Comparison of ENCODE assay signal across 35 cellular contexts in the genomic region with DNA sequence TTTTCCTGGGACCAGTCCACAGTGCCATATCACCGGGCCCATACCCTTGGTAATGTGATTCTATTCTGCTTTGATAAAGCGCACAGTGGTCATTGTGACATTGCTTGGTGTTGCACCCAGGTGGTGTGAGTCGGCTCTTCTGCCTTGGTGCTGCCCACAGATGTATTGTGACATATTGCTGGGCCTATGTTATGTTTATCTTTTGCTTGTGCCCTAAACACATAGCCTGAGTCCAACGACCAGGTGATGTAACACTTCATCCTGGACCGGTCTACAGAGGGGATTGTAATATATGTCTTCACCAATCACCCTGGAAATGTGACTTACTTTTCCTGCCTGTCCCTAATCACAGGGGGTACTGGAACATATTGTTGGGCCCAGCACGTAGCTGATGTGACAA.
"Had no signal": no experiment of that assay in that cellular context is flagged by ENCODE, and none has a peak within 500 bp of the region (broad histone marks: within the 10 kb centered on the region; RNA-seq: fewer than 3 reads in every experiment).

No MANE protein-coding gene starts in this region.

- H3K27me3 ChIP-seq: brain microvascular endothelial cell, esophagus muscularis mucosa, foreskin keratinocyte, gastrocnemius medialis, heart left ventricle had no signal

- H3K4me1 Mint-ChIP-seq: activated naive CD4-positive, alpha-beta T cell treated with anti-CD3 and anti-CD28 coated beads, Interleukin-2, amount 10 ng/mL, durations not matched to agents 7 days and 5 days had no signal

- DNase-seq: activated CD4-positive, alpha-beta memory T cell treated with anti-CD3 and anti-CD28 coated beads for 36 hours; activated CD4-positive, alpha-beta T cell treated with anti-CD3 and anti-CD28 coated beads for 36 hours; activated CD4-positive, alpha-beta T cell treated with anti-CD3 and anti-CD28 coated beads, Interleukin-2, amount 10 ng/mL, durations not matched to agents 24 days and 14 days; activated CD4-positive, CD25-positive, alpha-beta regulatory T cell; activated CD4-positive, CD25-positive, alpha-beta regulatory T cell treated with anti-CD3 and anti-CD28 coated beads, Interleukin-2, amount 50 U/mL, for 72 hours; activated CD8-positive, alpha-beta memory T cell treated with anti-CD3 and anti-CD28 coated beads, Interleukin-2, amount 10 ng/mL, durations not matched to agents 7 days and 5 days; activated CD8-positive, alpha-beta memory T cell treated with anti-CD3 and anti-CD28 coated beads, Interleukin-2, amount 50 U/mL, for 4 hours; activated CD8-positive, alpha-beta T cell treated with anti-CD3 and anti-CD28 coated beads, Interleukin-2, amount 10 ng/mL, durations not matched to agents 7 days and 5 days; activated effector memory CD4-positive, alpha-beta T cell treated with anti-CD3 and anti-CD28 coated beads, Interleukin-2, amount 50 U/mL, for 16 hours; activated naive CD4-positive, alpha-beta T cell treated with anti-CD3 and anti-CD28 coated beads, Interleukin-2, amount 10 ng/mL, durations not matched to agents 7 days and 5 days; activated T-cell treated with anti-CD3 and anti-CD28 coated beads, Interleukin-2, amount 50 U/mL, for 1 hour; activated T-cell treated with anti-CD3 and anti-CD28 coated beads, Interleukin-2, amount 50 U/mL, for 48 hours; amniotic stem cell; anterior cingulate cortex; brain microvascular endothelial cell; cortex of kidney; dermis blood vessel endothelial cell; effector CD4-positive, alpha-beta T cell; effector memory CD8-positive, alpha-beta T cell; erythroblast; foreskin keratinocyte; gastrocnemius medialis; glutamatergic neuron; heart left ventricle; T-helper 17 cell; T1000; WERI-Rb-1 had no signal

- FAIRE-seq: astrocyte, bronchial epithelial cell, colon had no signal

- H3K4me3 ChIP-seq: esophagus muscularis mucosa, gastrocnemius medialis, heart left ventricle had no signal

- H3K4me3 Mint-ChIP-seq: activated CD4-positive, alpha-beta memory T cell treated with anti-CD3 and anti-CD28 coated beads for 36 hours; activated CD4-positive, alpha-beta T cell treated with anti-CD3 and anti-CD28 coated beads for 36 hours; activated CD4-positive, alpha-beta T cell treated with anti-CD3 and anti-CD28 coated beads, Interleukin-2, amount 10 ng/mL, durations not matched to agents 24 days and 14 days; activated CD8-positive, alpha-beta memory T cell treated with anti-CD3 and anti-CD28 coated beads, Interleukin-2, amount 10 ng/mL, durations not matched to agents 7 days and 5 days; activated CD8-positive, alpha-beta T cell treated with anti-CD3 and anti-CD28 coated beads, Interleukin-2, amount 10 ng/mL, durations not matched to agents 7 days and 5 days; activated naive CD4-positive, alpha-beta T cell treated with anti-CD3 and anti-CD28 coated beads, Interleukin-2, amount 10 ng/mL, durations not matched to agents 7 days and 5 days; activated naive CD8-positive, alpha-beta T cell; activated T-helper 1 cell treated with anti-CD3 and anti-CD28 coated beads, Interleukin-12 subunit alpha, Interleukin-12 subunit beta, Interleukin-2, Interleukin-4 antibody, amounts not matched to agents 30 ng/mL and 10 ng/mL and 1 ng/mL, durations not matched to agents 14 hours and 24 hours and 36 hours; effector memory CD8-positive, alpha-beta T cell; T-helper 17 cell; T-helper 2 cell treated with Interferon-gamma antibody and Interleukin-4, amounts not matched to agents 5 μg/mL and 100 μg/mL, for 36 hours had no signal

- ATAC-seq: activated CD4-positive, alpha-beta T cell treated with anti-CD3 and anti-CD28 coated beads for 36 hours; activated CD8-positive, alpha-beta memory T cell treated with anti-CD3 and anti-CD28 coated beads, Interleukin-2, amount 10 ng/mL, durations not matched to agents 7 days and 5 days; activated CD8-positive, alpha-beta T cell treated with anti-CD3 and anti-CD28 coated beads, Interleukin-2, amount 10 ng/mL, durations not matched to agents 7 days and 5 days; effector memory CD8-positive, alpha-beta T cell; foreskin keratinocyte; gastrocnemius medialis; heart left ventricle; T-helper 17 cell had no signal

- H3K9me3 Mint-ChIP-seq: activated CD4-positive, alpha-beta memory T cell treated with anti-CD3 and anti-CD28 coated beads for 36 hours; activated naive CD4-positive, alpha-beta T cell treated with anti-CD3 and anti-CD28 coated beads, Interleukin-2, amount 10 ng/mL, durations not matched to agents 7 days and 5 days; activated T-helper 2 cell treated with anti-CD3 and anti-CD28 coated beads, Interferon-gamma antibody, Interleukin-2, Interleukin-4, amounts not matched to agents 10 μg/mL and 5 μg/mL and 100 μg/mL, durations not matched to agents 14 hours and 24 hours and 36 hours; effector memory CD8-positive, alpha-beta T cell; T-helper 2 cell treated with Interferon-gamma antibody and Interleukin-4, amounts not matched to agents 5 μg/mL and 100 μg/mL, for 36 hours had no signal

- H3K27me3 Mint-ChIP-seq: activated CD4-positive, alpha-beta memory T cell treated with anti-CD3 and anti-CD28 coated beads for 36 hours; activated CD4-positive, alpha-beta T cell treated with anti-CD3 and anti-CD28 coated beads for 36 hours; activated CD4-positive, alpha-beta T cell treated with anti-CD3 and anti-CD28 coated beads, Interleukin-2, amount 10 ng/mL, durations not matched to agents 24 days and 14 days; activated CD8-positive, alpha-beta memory T cell treated with anti-CD3 and anti-CD28 coated beads, Interleukin-2, amount 10 ng/mL, durations not matched to agents 7 days and 5 days; activated naive CD4-positive, alpha-beta T cell treated with anti-CD3 and anti-CD28 coated beads, Interleukin-2, amount 10 ng/mL, durations not matched to agents 7 days and 5 days; activated naive CD8-positive, alpha-beta T cell; effector memory CD8-positive, alpha-beta T cell; T-helper 17 cell had no signal

- H3K9me3 ChIP-seq: esophagus muscularis mucosa, gastrocnemius medialis, heart left ventricle had no signal

- H3K27ac ChIP-seq: brain microvascular endothelial cell, esophagus muscularis mucosa, foreskin keratinocyte, gastrocnemius medialis, heart left ventricle, WERI-Rb-1 had no signal

- H3K4me1 ChIP-seq: esophagus muscularis mucosa, foreskin keratinocyte, gastrocnemius medialis, heart left ventricle had no signal

- H3K27ac Mint-ChIP-seq: activated CD4-positive, alpha-beta memory T cell treated with anti-CD3 and anti-CD28 coated beads for 36 hours; activated CD8-positive, alpha-beta memory T cell treated with anti-CD3 and anti-CD28 coated beads, Interleukin-2, amount 10 ng/mL, durations not matched to agents 7 days and 5 days; activated CD8-positive, alpha-beta T cell treated with anti-CD3 and anti-CD28 coated beads, Interleukin-2, amount 10 ng/mL, durations not matched to agents 7 days and 5 days; activated naive CD4-positive, alpha-beta T cell treated with anti-CD3 and anti-CD28 coated beads, Interleukin-2, amount 10 ng/mL, durations not matched to agents 7 days and 5 days; activated naive CD8-positive, alpha-beta T cell; activated T-helper 1 cell treated with anti-CD3 and anti-CD28 coated beads, Interleukin-12 subunit alpha, Interleukin-12 subunit beta, Interleukin-2, Interleukin-4 antibody, amounts not matched to agents 30 ng/mL and 10 ng/mL and 1 ng/mL, durations not matched to agents 14 hours and 24 hours and 36 hours; activated T-helper 2 cell treated with anti-CD3 and anti-CD28 coated beads, Interferon-gamma antibody, Interleukin-2, Interleukin-4, amounts not matched to agents 10 μg/mL and 5 μg/mL and 100 μg/mL, durations not matched to agents 14 hours and 24 hours and 36 hours; effector memory CD8-positive, alpha-beta T cell; T-helper 17 cell; T-helper 2 cell treated with Interferon-gamma antibody and Interleukin-4, amounts not matched to agents 5 μg/mL and 100 μg/mL, for 36 hours had no signal
